32 cellular contexts compared by ENCODE assay signal in genomic region chr6:36317623-36318022, GRCh38. TPM values are rescaled to one million over a fixed set of nuclear protein-coding genes. Genes with fewer than 3 reads are reported as not detected.
"Had no signal": no experiment of that assay in that cellular context is flagged by ENCODE, and none has a peak within 500 bp of the region (broad histone marks: within the 10 kb centered on the region; RNA-seq: fewer than 3 reads in every experiment).

No MANE protein-coding gene starts in this region.

- DNase-seq: stimulated activated CD4-positive, alpha-beta T cell treated with anti-CD3 and anti-CD28 coated beads, Interleukin-2, amount 100 ng/mL, for 48 hours; stimulated activated CD4-positive, alpha-beta T cell treated with anti-CD3 and anti-CD28 coated beads, Interleukin-4, amount 100 ng/mL, for 1 hour; stimulated activated CD4-positive, alpha-beta T cell treated with anti-CD3 and anti-CD28 coated beads, Interleukin-4, amount 100 ng/mL, for 24 hours; stimulated activated CD4-positive, alpha-beta T cell treated with anti-CD3 and anti-CD28 coated beads, Interleukin-4, amount 100 ng/mL, for 4 hours; stimulated activated CD8-positive, alpha-beta memory T cell treated with anti-CD3 and anti-CD28 coated beads, Interleukin-4, amount 100 ng/mL, for 48 hours; stimulated activated naive B cell treated with anti-CD40 and anti-IgM and Interleukin-4, amounts not matched to agents 10 μg/mL and 1 μg/mL and 100 μg/mL, for 72 hours; stimulated activated naive CD4-positive, alpha-beta T cell; stimulated activated naive CD4-positive, alpha-beta T cell treated with Interleukin-2 at 50 U/mL for 16 hours; stimulated activated naive CD8-positive, alpha-beta T cell treated with anti-CD3 and anti-CD28 coated beads, Interleukin-15, amount 100 ng/mL, for 72 hours; stimulated activated naive CD8-positive, alpha-beta T cell treated with anti-CD3 and anti-CD28 coated beads, Interleukin-15, Interleukin-2, amounts not matched to agents 100 U/mL and 50 U/mL, for 24 hours; stomach; substantia nigra; testis; thyroid gland; tibial artery; transverse colon; trophoblast cell; upper lobe of left lung; upper lobe of right lung; uterus had no signal

- H3K36me3 ChIP-seq: suprapubic skin, thoracic aorta, thyroid gland, tibial artery, tibial nerve, transverse colon, upper lobe of left lung, upper lobe of right lung, uterus, vagina had no signal

- H3K9me3 Mint-ChIP-seq: stimulated activated effector memory CD8-positive, alpha-beta T cell treated with anti-CD3 and anti-CD28 coated beads, Interleukin-12 subunit alpha, Interleukin-12 subunit beta, amount 100 ng/mL, for 72 hours; stimulated activated memory B cell treated with anti-CD40 and anti-IgM and Interleukin-4, amounts not matched to agents 10 μg/mL and 1 μg/mL and 100 μg/mL, for 72 hours; stimulated activated naive B cell treated with anti-CD40 and anti-IgM and Interleukin-4, amounts not matched to agents 10 μg/mL and 1 μg/mL and 100 μg/mL, for 72 hours; stimulated activated naive CD8-positive, alpha-beta T cell treated with anti-CD3 and anti-CD28 coated beads, Interleukin-15, amount 100 ng/mL, for 72 hours; stimulated activated naive CD8-positive, alpha-beta T cell treated with anti-CD3 and anti-CD28 coated beads, Interleukin-15, Interleukin-2, amounts not matched to agents 100 ng/mL and 50 ng/mL, for 24 hours; type B pancreatic cell had no signal

- H3K27ac ChIP-seq: stomach, suprapubic skin, testis, thoracic aorta, thyroid gland, tibial artery, tibial nerve, upper lobe of left lung, upper lobe of right lung, uterus, vagina had no signal

- H3K27me3 Mint-ChIP-seq: stimulated activated naive CD8-positive, alpha-beta T cell treated with anti-CD3 and anti-CD28 coated beads, Interleukin-15, amount 100 ng/mL, for 72 hours; type B pancreatic cell had no signal

- H3K4me3 ChIP-seq: stomach, suprapubic skin, testis, thoracic aorta, thyroid gland, tibial artery, tibial nerve, transverse colon, upper lobe of left lung, upper lobe of right lung, uterus, vagina had no signal

- ATAC-seq: stimulated activated effector memory CD8-positive, alpha-beta T cell treated with anti-CD3 and anti-CD28 coated beads, Interleukin-12 subunit alpha, Interleukin-12 subunit beta, amount 100 ng/mL, for 72 hours; stimulated activated memory B cell treated with anti-CD40 and anti-IgM and Interleukin-4, amounts not matched to agents 10 μg/mL and 1 μg/mL and 100 μg/mL, for 72 hours; stimulated activated naive B cell treated with anti-CD40 and anti-IgM and Interleukin-4, amounts not matched to agents 10 μg/mL and 1 μg/mL and 100 μg/mL, for 72 hours; stimulated activated naive CD8-positive, alpha-beta T cell treated with anti-CD3 and anti-CD28 coated beads, Interleukin-15, amount 100 ng/mL, for 72 hours; stimulated activated naive CD8-positive, alpha-beta T cell treated with anti-CD3 and anti-CD28 coated beads, Interleukin-15, Interleukin-2, amounts not matched to agents 100 U/mL and 50 U/mL, for 24 hours; upper lobe of right lung had no signal

- H3K36me3 Mint-ChIP-seq: stimulated activated effector memory CD8-positive, alpha-beta T cell treated with anti-CD3 and anti-CD28 coated beads, Interleukin-12 subunit alpha, Interleukin-12 subunit beta, amount 100 ng/mL, for 72 hours; stimulated activated memory B cell treated with anti-CD40 and anti-IgM and Interleukin-4, amounts not matched to agents 10 μg/mL and 1 μg/mL and 100 μg/mL, for 72 hours; stimulated activated naive B cell treated with anti-CD40 and anti-IgM and Interleukin-4, amounts not matched to agents 10 μg/mL and 1 μg/mL and 100 μg/mL, for 72 hours; type B pancreatic cell had no signal

- H3K27ac Mint-ChIP-seq: stimulated activated effector memory CD8-positive, alpha-beta T cell treated with anti-CD3 and anti-CD28 coated beads, Interleukin-12 subunit alpha, Interleukin-12 subunit beta, amount 100 ng/mL, for 72 hours; stimulated activated memory B cell treated with anti-CD40 and anti-IgM and Interleukin-4, amounts not matched to agents 10 μg/mL and 1 μg/mL and 100 μg/mL, for 72 hours; stimulated activated naive B cell treated with anti-CD40 and anti-IgM and Interleukin-4, amounts not matched to agents 10 μg/mL and 1 μg/mL and 100 μg/mL, for 72 hours; stimulated activated naive CD8-positive, alpha-beta T cell treated with anti-CD3 and anti-CD28 coated beads, Interleukin-15, Interleukin-2, amounts not matched to agents 100 ng/mL and 50 ng/mL, for 24 hours; type B pancreatic cell had no signal

- H3K4me3 Mint-ChIP-seq: stimulated activated effector memory CD8-positive, alpha-beta T cell treated with anti-CD3 and anti-CD28 coated beads, Interleukin-12 subunit alpha, Interleukin-12 subunit beta, amount 100 ng/mL, for 72 hours; stimulated activated memory B cell treated with anti-CD40 and anti-IgM and Interleukin-4, amounts not matched to agents 10 μg/mL and 1 μg/mL and 100 μg/mL, for 72 hours; stimulated activated naive B cell treated with anti-CD40 and anti-IgM and Interleukin-4, amounts not matched to agents 10 μg/mL and 1 μg/mL and 100 μg/mL, for 72 hours; stimulated activated naive CD8-positive, alpha-beta T cell treated with anti-CD3 and anti-CD28 coated beads, Interleukin-15, amount 100 ng/mL, for 72 hours; stimulated activated naive CD8-positive, alpha-beta T cell treated with anti-CD3 and anti-CD28 coated beads, Interleukin-15, Interleukin-2, amounts not matched to agents 100 ng/mL and 50 ng/mL, for 24 hours; type B pancreatic cell had no signal

- FAIRE-seq: urothelium cell line had no signal

- H3K4me1 Mint-ChIP-seq: stimulated activated naive CD8-positive, alpha-beta T cell treated with anti-CD3 and anti-CD28 coated beads, Interleukin-15, amount 100 ng/mL, for 72 hours had no signal

- H3K27me3 ChIP-seq: stomach, suprapubic skin, testis, thyroid gland, tibial nerve, transverse colon, upper lobe of left lung, upper lobe of right lung, uterus, vagina had no signal

- H3K4me1 ChIP-seq: thyroid gland, upper lobe of left lung, upper lobe of right lung, uterus, vagina had no signal

- H3K9me3 ChIP-seq: stomach, suprapubic skin, testis, thoracic aorta, thyroid gland, tibial artery, tibial nerve, transverse colon, upper lobe of left lung, upper lobe of right lung, uterus, vagina had no signal

RNA-seq across cellular contexts. Expression of gene BNIP5, which starts 19.1 kb away (rescaled TPM):
- total RNA-seq: subcutaneous adipose tissue, thoracic aorta, thyroid gland, tibial nerve, upper lobe of right lung, ureter, urinary bladder, uterus, vagina had no signal
- polyA plus RNA-seq: urinary bladder had no signal

RNA-seq across cellular contexts. Expression of gene PNPLA1, which starts 47.8 kb away (rescaled TPM):
- total RNA-seq: subcutaneous adipose tissue, thoracic aorta, urinary bladder, uterus, vagina had no signal
